In genomic region chr4:1746265-1746691, GRCh38 we compare ENCODE assay signal across 7 cellular contexts. TPM values are rescaled to one million over a fixed set of nuclear protein-coding genes. Genes with fewer than 3 reads are reported as not detected.
A peak's percentile ranks its signal among the peaks of the same experiment; 100 is the strongest.
DNase-seq lines count a peak whose midpoint lies in the region; ATAC-seq and TF ChIP-seq lines count a peak whose summit lies in the region.

No MANE protein-coding gene starts in this region.

- no peak overlapping the region for H3K4me3 ChIP-seq in KMS-11 (IDR thresholded peaks at IDR 0.05; ENCODE audit: insufficient read depth, low read depth, low read length)
- H3K4me3 ChIP-seq in right atrium auricular region, result no peak overlapping the region
- no peak overlapping the region for H3K4me3 ChIP-seq in spleen

- no peak overlapping the region for H3K9ac ChIP-seq in KMS-11

- no peak overlapping the region for H3K4me3 Mint-ChIP-seq in activated naive CD8-positive, alpha-beta T cell treated with anti-CD3 and anti-CD28 coated beads for 36 hours

- H3K36me3 ChIP-seq in KMS-11 (ENCODE audit: insufficient read depth) (no peaks in the 10 kb centered on the region), right atrium auricular region (no peaks in the 10 kb centered on the region), spleen (peaks cover 4 to 48% (median 33%) of the 10 kb centered on the region in 6 donors)

- no peak overlapping the region for H3K27ac Mint-ChIP-seq in activated naive CD8-positive, alpha-beta T cell treated with anti-CD3 and anti-CD28 coated beads for 36 hours

- intact Hi-C loops in spleen (cut with DNase I; ENCODE audit: low total_unique reads), result loop anchor here (5.0 kb wide), 2 partner anchors 66 to 151 kb away; no protein-coding TSS in a partner anchor

- H3K9me3 ChIP-seq in right atrium auricular region (no peaks in the 10 kb centered on the region), spleen (no peaks in the 10 kb centered on the region)

- no peaks in the 10 kb centered on the region for H4K20me1 ChIP-seq in KMS-11 (ENCODE audit: insufficient read depth)

- ATAC-seq in GM18909 (IDR thresholded peaks at IDR 0.05; ENCODE audit: poor library complexity, unreplicated experiment) (peak; percentile 64), HG03378 (IDR thresholded peaks at IDR 0.05; ENCODE audit: unreplicated experiment) (no peak)

- DNase-seq in SW 1271 (lab: John Stamatoyannopoulos, UW), result peak; percentile 38 to 63
- peak; percentile 90 for DNase-seq in activated naive CD8-positive, alpha-beta T cell treated with anti-CD3 and anti-CD28 coated beads for 36 hours
- peak; percentile 66 for DNase-seq in right atrium auricular region (ENCODE audit: low spot score)
- peak; percentile 93 for DNase-seq in spleen

- peaks cover 10% of the 10 kb centered on the region for H3K36me3 Mint-ChIP-seq in activated naive CD8-positive, alpha-beta T cell treated with anti-CD3 and anti-CD28 coated beads for 36 hours

- no peaks in the 10 kb centered on the region for H3K4me1 Mint-ChIP-seq in activated naive CD8-positive, alpha-beta T cell treated with anti-CD3 and anti-CD28 coated beads for 36 hours

- H3K27me3 ChIP-seq in KMS-11 (ENCODE audit: insufficient read depth, low read depth), result no peaks in the 10 kb centered on the region
- H3K27me3 ChIP-seq in right atrium auricular region, result no peaks in the 10 kb centered on the region
- H3K27me3 ChIP-seq in spleen (replicated peaks in 1 of 7), result peaks cover 0 to 17% (median 0%) of the 10 kb centered on the region in 7 donors

- no peaks in the 10 kb centered on the region for H3K27me3 Mint-ChIP-seq in activated naive CD8-positive, alpha-beta T cell treated with anti-CD3 and anti-CD28 coated beads for 36 hours

- H3K9me3 Mint-ChIP-seq in activated naive CD8-positive, alpha-beta T cell treated with anti-CD3 and anti-CD28 coated beads for 36 hours, result no peaks in the 10 kb centered on the region

- no peak overlapping the region for H2AFZ ChIP-seq in KMS-11 (ENCODE audit: low read depth)

- WGBS in spleen, 5 donors, result 3 to 24% (median 16%) methylated on average over 9 to 17 of the region's 17 CpGs

- TF ChIP-seq CTCF in KMS-11 (conservative IDR thresholded peaks at IDR 0.05; ENCODE audit: low read depth, low read length), result peak; percentile 68
- peak; percentile 79 to 90 for TF ChIP-seq CTCF in right atrium auricular region (IDR thresholded peaks at IDR 0.05)
- TF ChIP-seq CTCF in spleen (IDR thresholded peaks at IDR 0.05 in 8 of 11, conservative IDR thresholded peaks at IDR 0.05 in 3 of 11), result peak; percentile 67 to 91 (median 83)

- no peak overlapping the region for H3K4me2 ChIP-seq in KMS-11

- H3K27ac ChIP-seq in KMS-11 (no peak overlapping the region), right atrium auricular region (no peak overlapping the region), spleen (no peak overlapping the region)

- H3K79me2 ChIP-seq in KMS-11 (ENCODE audit: insufficient read depth, low read depth), result no peaks in the 10 kb centered on the region

- TF ChIP-seq POLR2A in spleen (IDR thresholded peaks at IDR 0.05), result no peak

- H3K4me1 ChIP-seq in KMS-11 (ENCODE audit: low read depth, poor library complexity, severe bottlenecking) (no peaks in the 10 kb centered on the region), right atrium auricular region (peaks cover 0 to 8% of the 10 kb centered on the region in 2 donors), spleen (peaks cover 4 to 16% (median 9%) of the 10 kb centered on the region in 6 donors)

RNA-seq across cellular contexts. Expression of gene TACC3, which starts 25.0 kb away (rescaled TPM):
- total RNA-seq in activated naive CD8-positive, alpha-beta T cell treated with anti-CD3 and anti-CD28 coated beads for 36 hours, result 100 to 1,000 TPM; 189 to 190 TPM
- total RNA-seq in right atrium auricular region, result 1 to 10 TPM; 3.7 to 5.3 TPM
- total RNA-seq in spleen, result 10 to 100 TPM; 33.3 to 84.4 (median 56.5) TPM
- polyA plus RNA-seq in spleen, result 10 to 100 TPM; 49.7 to 56.6 (median 50.3) TPM

RNA-seq across cellular contexts. Expression of gene TMEM129, which starts 25.2 kb away (rescaled TPM):
- total RNA-seq in activated naive CD8-positive, alpha-beta T cell treated with anti-CD3 and anti-CD28 coated beads for 36 hours, result 10 to 100 TPM; 20.5 to 20.8 TPM
- total RNA-seq in right atrium auricular region (10 to 100 TPM; 59.0 to 75.4 TPM), spleen (10 to 100 TPM; 24.2 to 51.0 (median 34.7) TPM)
- 10 to 100 TPM; 17.2 to 32.7 (median 21.9) TPM for polyA plus RNA-seq in spleen

RNA-seq across cellular contexts. Expression of gene SLBP, which starts 34.2 kb away (rescaled TPM):
- 100 to 1,000 TPM; 183 to 184 TPM for total RNA-seq in activated naive CD8-positive, alpha-beta T cell treated with anti-CD3 and anti-CD28 coated beads for 36 hours
- total RNA-seq in right atrium auricular region (10 to 100 TPM; 15.6 to 20.1 TPM), spleen (10 to 100 TPM; 29.0 to 52.0 (median 34.4) TPM)
- polyA plus RNA-seq in spleen, result 10 to 100 TPM; 24.0 to 41.9 (median 35.0) TPM

RNA-seq across cellular contexts. Expression of gene FGFR3, which starts 46.8 kb away (rescaled TPM):
- total RNA-seq in activated naive CD8-positive, alpha-beta T cell treated with anti-CD3 and anti-CD28 coated beads for 36 hours, result not detected
- total RNA-seq in right atrium auricular region (10 to 100 TPM in 1 of 2 donors, 1 to 10 TPM in 1; 2.6 to 15.4 TPM), spleen (1 to 10 TPM; 1.6 to 7.5 (median 4.0) TPM)
- polyA plus RNA-seq in spleen, result 1 to 10 TPM; 1.0 to 4.8 (median 1.5) TPM

Comparison
In these comparisons a context has a peak if more than half of its experiments do, and no peak if none do; other contexts are left out.
1. RNA of gene TACC3, which starts 25.0 kb away (total RNA-seq): 189 to 190 TPM in activated naive CD8-positive, alpha-beta T cell treated with anti-CD3 and anti-CD28 coated beads for 36 hours and 33.3 to 84.4 TPM in spleen; 3.7 to 5.3 TPM in right atrium auricular region; every median in the first group is over 4 times any median in the second.
2. Peak in every context shown above with its lines, with median percentiles within 50 percentile points of each other: CTCF ChIP-seq and DNase-seq.